ENCODE assay signal across 1 cellular context in genomic region chr6:24666097-24666615, GRCh38.
TF ChIP-seq lines count a peak whose summit lies in the region.

No MANE protein-coding gene starts in this region.

TF ChIP-seq in WTC11, 78 proteins besides CTCF, POLR2A, EP300 and RAD21 (continued from another document):
- TF ChIP-seq, protein P1, sequence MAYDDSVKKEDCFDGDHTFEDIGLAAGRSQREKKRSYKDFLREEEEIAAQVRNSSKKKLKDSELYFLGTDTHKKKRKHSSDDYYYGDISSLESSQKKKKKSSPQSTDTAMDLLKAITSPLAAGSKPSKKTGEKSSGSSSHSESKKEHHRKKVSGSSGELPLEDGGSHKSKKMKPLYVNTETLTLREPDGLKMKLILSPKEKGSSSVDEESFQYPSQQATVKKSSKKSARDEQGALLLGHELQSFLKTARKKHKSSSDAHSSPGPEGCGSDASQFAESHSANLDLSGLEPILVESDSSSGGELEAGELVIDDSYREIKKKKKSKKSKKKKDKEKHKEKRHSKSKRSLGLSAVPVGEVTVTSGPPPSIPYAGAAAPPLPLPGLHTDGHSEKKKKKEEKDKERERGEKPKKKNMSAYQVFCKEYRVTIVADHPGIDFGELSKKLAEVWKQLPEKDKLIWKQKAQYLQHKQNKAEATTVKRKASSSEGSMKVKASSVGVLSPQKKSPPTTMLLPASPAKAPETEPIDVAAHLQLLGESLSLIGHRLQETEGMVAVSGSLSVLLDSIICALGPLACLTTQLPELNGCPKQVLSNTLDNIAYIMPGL (CRISPR knock-in tag; IDR thresholded peaks at IDR 0.05), result no peak
- TF ChIP-seq CREM (CRISPR knock-in tag; IDR thresholded peaks at IDR 0.05) (no peak; the same call in 1 of the 2 replicates), FOXP1 (CRISPR knock-in tag; IDR thresholded peaks at IDR 0.05; ENCODE audit: borderline replicate concordance) (no peak), JAZF1 (CRISPR knock-in tag; IDR thresholded peaks at IDR 0.05) (no peak), E2F4 (CRISPR knock-in tag; IDR thresholded peaks at IDR 0.05; ENCODE audit: borderline replicate concordance, low read depth) (no peak), TEAD4 (CRISPR knock-in tag; IDR thresholded peaks at IDR 0.05) (no peak), CREB1 (CRISPR knock-in tag; IDR thresholded peaks at IDR 0.05) (no peak), FOXP4 (CRISPR knock-in tag; IDR thresholded peaks at IDR 0.05) (no peak; the same call in 1 of the 2 replicates), MXD4 (CRISPR knock-in tag; IDR thresholded peaks at IDR 0.05; ENCODE audit: borderline replicate concordance) (no peak), PRRX2 (CRISPR knock-in tag; IDR thresholded peaks at IDR 0.05) (no peak), NFYB (CRISPR knock-in tag; conservative IDR thresholded peaks at IDR 0.05; ENCODE audit: low read depth) (no peak)
